ENCODE assay signal across 23 cellular contexts in genomic region chr4:102447413-102447812, GRCh38. TPM values are rescaled to one million over a fixed set of nuclear protein-coding genes. Genes with fewer than 3 reads are reported as not detected.
DNase-seq lines count a peak whose midpoint lies in the region; ATAC-seq and TF ChIP-seq lines count a peak whose summit lies in the region.
"Had no signal": no experiment of that assay in that cellular context is flagged by ENCODE, and none has a peak within 500 bp of the region (broad histone marks: within the 10 kb centered on the region; RNA-seq: fewer than 3 reads in every experiment).

No MANE protein-coding gene starts in this region.

- no peak overlapping the region; the same call in 1 of the 2 replicates for H2AFZ ChIP-seq in SK-N-SH (ENCODE audit: low read depth)

- H3K36me3 ChIP-seq in BLaER1 treated with 17β-estradiol and CSF1 and Interleukin-3, amounts not matched to agents 10 nM and 100 nM = no peaks in the 10 kb centered on the region
- H3K36me3 ChIP-seq in SK-N-SH (replicated peaks in 1 of 2; ENCODE audit: control insufficient read depth in 1 of 2, insufficient read depth in 2 of 2, low read length in 1 of 2) = no peaks in the 10 kb centered on the region
- H3K36me3 ChIP-seq: adrenal gland, breast epithelium, lower lobe of right lung, ovary, right lobe of liver had no signal

- no peaks in the 10 kb centered on the region for H4K20me1 ChIP-seq in BLaER1 treated with 17β-estradiol and CSF1 and Interleukin-3, amounts not matched to agents 10 nM and 100 nM
- H4K20me1 ChIP-seq in SK-N-SH (ENCODE audit: insufficient read depth) = no peaks in the 10 kb centered on the region

- peaks cover 3% of the 10 kb centered on the region for H3K4me1 Mint-ChIP-seq in activated T-helper 17 cell treated with anti-CD3 and anti-CD28 coated beads, Interleukin-2, amount 50 U/mL, for 72 hours

- H3K9me3 ChIP-seq in BLaER1 treated with 17β-estradiol and CSF1 and Interleukin-3, amounts not matched to agents 10 nM and 100 nM (replicated peaks in 1 of 11) = no peaks in the 10 kb centered on the region
- no peaks in the 10 kb centered on the region for H3K9me3 ChIP-seq in SK-N-SH
- H3K9me3 ChIP-seq: adrenal gland, breast epithelium, lower lobe of right lung, ovary, right lobe of liver had no signal

- H3K27me3 Mint-ChIP-seq in activated T-helper 17 cell treated with anti-CD3 and anti-CD28 coated beads, Interleukin-2, amount 50 U/mL, for 72 hours = no peaks in the 10 kb centered on the region

- H3K27ac Mint-ChIP-seq in activated T-helper 17 cell treated with anti-CD3 and anti-CD28 coated beads, Interleukin-2, amount 50 U/mL, for 72 hours = no peak overlapping the region

- H3K27ac ChIP-seq in BLaER1 treated with 17β-estradiol and CSF1 and Interleukin-3, amounts not matched to agents 10 nM and 100 nM = peak overlapping the region in 8 of 11 experiments; percentile 9 to 57 (median 32); a peak in 13 of 22 replicates
- no peak overlapping the region for H3K27ac ChIP-seq in SK-N-SH (ENCODE audit: low read depth in 2 of 2, low read length in 1 of 2)
- H3K27ac ChIP-seq: adrenal gland, breast epithelium, epithelial cell of prostate, lower lobe of right lung, ovary, right lobe of liver had no signal

- ATAC-seq in GM18502 (IDR thresholded peaks at IDR 0.05; ENCODE audit: poor library complexity, unreplicated experiment) = peak; percentile 44
- peak; percentile 68 for ATAC-seq in HG03135 (IDR thresholded peaks at IDR 0.05; ENCODE audit: unreplicated experiment)
- peak; percentile 60 for ATAC-seq in activated T-helper 17 cell treated with anti-CD3 and anti-CD28 coated beads, Interleukin-2, amount 50 U/mL, for 72 hours (replicated peaks)
- ATAC-seq: lower lobe of right lung, right lobe of liver, Right ventricle myocardium inferior had no signal

- no peak for TF ChIP-seq RAD21 in SK-N-SH (IDR thresholded peaks at IDR 0.05; ENCODE audit: low read length)

- no peaks in the 10 kb centered on the region for H3F3A ChIP-seq in SK-N-SH (replicated peaks; ENCODE audit: insufficient read depth)

- POLR2A ChIA-PET in SK-N-SH (lab: Yijun Ruan, JAX) = no interaction called here

- DNase-seq in SIG-M5 treated with dmso at 0.1 percent for 504 hours (lab: John Stamatoyannopoulos, UW; ENCODE audit: unreplicated experiment) (no peak), SK-N-SH (no peak), NCI-H1436 treated with DMSO at 0.1 percent for 48 hours (lab: John Stamatoyannopoulos, UW) (no peak)
- no peak for DNase-seq in activated effector memory CD4-positive, alpha-beta T cell treated with anti-CD3 and anti-CD28 coated beads, Interleukin-2, amount 50 U/mL, for 16 hours
- DNase-seq: activated CD8-positive, alpha-beta memory T cell treated with anti-CD3 and anti-CD28 coated beads for 24 hours; adrenal gland; dermis blood vessel endothelial cell; foreskin melanocyte; hippocampal formation; islet precursor cell; Karpas-422; lower lobe of right lung; NCI-H1092 treated with DMSO at 0.1 percent for 48 hours; NCI-H526 treated with DMSO at 0.1 percent for 48 hours; ovary; right lobe of liver had no signal

- peaks cover 9 to 15% (median 13%) of the 10 kb centered on the region in 10 experiments; a peak in 19 of 20 replicates for H3K4me1 ChIP-seq in BLaER1 treated with 17β-estradiol and CSF1 and Interleukin-3, amounts not matched to agents 10 nM and 100 nM
- H3K4me1 ChIP-seq in SK-N-SH (ENCODE audit: control insufficient read depth in 1 of 2, insufficient read depth in 2 of 2, low read depth in 1 of 2, low read length in 1 of 2) = no peaks in the 10 kb centered on the region
- H3K4me1 ChIP-seq: adrenal gland, breast epithelium, lower lobe of right lung had no signal

- TF ChIP-seq EP300 in SK-N-SH (IDR thresholded peaks at IDR 0.05; ENCODE audit: borderline replicate concordance in 1 of 2, low read depth in 1 of 2, low read length in 1 of 2) = no peak

- CTCF ChIA-PET in SK-N-SH (lab: Yijun Ruan, JAX) = interaction anchor here (1.0 to 2.9 kb wide), 4 partner anchors 17 to 652 kb away, joined by 3 to 13 read pairs (median 9); partner anchors contain the start of gene BDH2

- no peak for TF ChIP-seq CTCF in SK-N-SH (IDR thresholded peaks at IDR 0.05)

- H3K9me2 ChIP-seq in SK-N-SH = no peaks in the 10 kb centered on the region

- H3K27me3 ChIP-seq in BLaER1 treated with 17β-estradiol and CSF1 and Interleukin-3, amounts not matched to agents 10 nM and 100 nM = no peaks in the 10 kb centered on the region
- H3K27me3 ChIP-seq in SK-N-SH (ENCODE audit: insufficient read depth) = no peaks in the 10 kb centered on the region
- H3K27me3 ChIP-seq: adrenal gland, breast epithelium, ovary, right lobe of liver had no signal

- peak overlapping the region in 4 of 11 experiments; percentile 20 to 38 (median 36); a peak in 4 of 22 replicates for H3K9ac ChIP-seq in BLaER1 treated with 17β-estradiol and CSF1 and Interleukin-3, amounts not matched to agents 10 nM and 100 nM
- H3K9ac ChIP-seq in SK-N-SH = no peak overlapping the region

- no peaks in the 10 kb centered on the region for H3K36me3 Mint-ChIP-seq in activated T-helper 17 cell treated with anti-CD3 and anti-CD28 coated beads, Interleukin-2, amount 50 U/mL, for 72 hours (ENCODE audit: low read depth)

- peak overlapping the region; percentile 16 to 68 (median 47) for H3K4me2 ChIP-seq in BLaER1 treated with 17β-estradiol and CSF1 and Interleukin-3, amounts not matched to agents 10 nM and 100 nM
- H3K4me2 ChIP-seq in SK-N-SH = no peak overlapping the region

- peak overlapping the region; percentile 11 for H3K4me3 Mint-ChIP-seq in activated T-helper 17 cell treated with anti-CD3 and anti-CD28 coated beads, Interleukin-2, amount 50 U/mL, for 72 hours

- H3K79me2 ChIP-seq in SK-N-SH (ENCODE audit: insufficient read depth) = no peaks in the 10 kb centered on the region

- no peaks in the 10 kb centered on the region for H3K9me3 Mint-ChIP-seq in activated T-helper 17 cell treated with anti-CD3 and anti-CD28 coated beads, Interleukin-2, amount 50 U/mL, for 72 hours

- 76% methylated on average over 4 of the region's 4 CpGs for WGBS in SK-N-SH (ENCODE audit: low lambda C conversion rate)

- no peak overlapping the region for H3K4me3 ChIP-seq in BLaER1 treated with 17β-estradiol and CSF1 and Interleukin-3, amounts not matched to agents 10 nM and 100 nM
- no peak overlapping the region for H3K4me3 ChIP-seq in SK-N-SH (ENCODE audit: low read depth in 2 of 2, low read length in 1 of 2)
- H3K4me3 ChIP-seq: adrenal gland, breast epithelium, lower lobe of right lung, ovary, right lobe of liver had no signal

TF ChIP-seq in SK-N-SH, 30 proteins besides CTCF, POLR2A, EP300 and RAD21:
- no peak for TF ChIP-seq FOXM1 (IDR thresholded peaks at IDR 0.05; ENCODE audit: low read depth)
- TF ChIP-seq EZH2phosphoT487 (IDR thresholded peaks at IDR 0.05; ENCODE audit: borderline replicate concordance, low read depth) = no peak
- no peak for TF ChIP-seq ELF1 (IDR thresholded peaks at IDR 0.05)
- TF ChIP-seq NRF1 (IDR thresholded peaks at IDR 0.05; ENCODE audit: low read depth, low read length) = no peak
- no peak for TF ChIP-seq CHD2 (IDR thresholded peaks at IDR 0.05; ENCODE audit: low read length, partially characterized antibody)
- TF ChIP-seq TEAD4 (IDR thresholded peaks at IDR 0.05; ENCODE audit: borderline replicate concordance, insufficient read depth) = no peak
- no peak for TF ChIP-seq RXRA (IDR thresholded peaks at IDR 0.05; ENCODE audit: borderline replicate concordance, low read depth)
- no peak for TF ChIP-seq REST (IDR thresholded peaks at IDR 0.05; ENCODE audit: low read depth, low read length)

RNA-seq across cellular contexts. Expression of gene NFKB1, which starts 53.7 kb away (rescaled TPM):
- total RNA-seq in activated T-helper 17 cell treated with anti-CD3 and anti-CD28 coated beads, Interleukin-2, amount 50 U/mL, for 72 hours = 100 to 1,000 TPM; 103 to 110 TPM
- polyA plus RNA-seq in SK-N-SH (2012; rRNA removed) = 12.2 and 14.1 TPM in 2 replicates
- 13.4 and 15.2 TPM in 2 replicates for polyA plus RNA-seq in SK-N-SH (2012; cell fraction: cytosol; rRNA removed)
- 16.3 and 23.9 TPM in 2 replicates for polyA plus RNA-seq in SK-N-SH (2012; cell fraction: nucleus; rRNA removed)

Comparison
In these comparisons a context has a peak if more than half of its experiments do, and no peak if none do; other contexts are left out.
1. H3K27ac ChIP-seq: peak in BLaER1 treated with 17β-estradiol and CSF1 and Interleukin-3, amounts not matched to agents 10 nM and 100 nM (8 of 11); none in SK-N-SH (0 of 2).
2. Peak in every context shown above with its lines, with median percentiles within 50 percentile points of each other: ATAC-seq.